In genomic region chr12:47577213-47577612, GRCh38 we compare ENCODE assay signal across 15 cellular contexts.
DNase-seq lines count a peak whose midpoint lies in the region; ATAC-seq and TF ChIP-seq lines count a peak whose summit lies in the region.
"Had no signal": no experiment of that assay in that cellular context is flagged by ENCODE, and none has a peak within 500 bp of the region (broad histone marks: within the 10 kb centered on the region; RNA-seq: fewer than 3 reads in every experiment).

No MANE protein-coding gene starts in this region.

- no peak for ATAC-seq in GM19324 (IDR thresholded peaks at IDR 0.05; ENCODE audit: low FRiP score, unreplicated experiment)
- ATAC-seq: CD8-positive, alpha-beta T cell had no signal

- H3K27ac ChIP-seq in caudate nucleus (ENCODE audit: low read depth, low read length): no peak overlapping the region
- peak overlapping the region in 1 of 2 donors; percentile 7 for H3K27ac ChIP-seq in breast epithelium
- H3K27ac ChIP-seq: KMS-11, SJCRH30 had no signal

- DNase-seq in GM03348 (ENCODE audit: low spot score): peak; percentile 31
- peak; percentile 60 for DNase-seq in NCI-H1105 treated with DMSO at 0.1 percent for 48 hours (lab: John Stamatoyannopoulos, UW)
- DNase-seq in NCI-H2227 treated with DMSO at 0.1 percent for 48 hours (lab: John Stamatoyannopoulos, UW): peak; percentile 97
- peak; percentile 5 for DNase-seq in fibroblast of peridontal ligament (ENCODE audit: extremely low read depth)
- DNase-seq in caudate nucleus (lab: John Stamatoyannopoulos, UW): no peak
- no peak for DNase-seq in SK-N-DZ (ENCODE audit: low spot score)
- DNase-seq in breast epithelium (ENCODE audit: low spot score in 2 of 2): no peak
- DNase-seq: CD8-positive, alpha-beta T cell; GF-D8; H7; NCI-H2171 treated with DMSO at 0.1 percent for 48 hours; SJCRH30; SW 1271 had no signal

- intact Hi-C loops in breast epithelium (cut with DNase I; ENCODE audit: low total_unique reads): no loop called here

- TF ChIP-seq POLR2A in breast epithelium (IDR thresholded peaks at IDR 0.05): no peak

- no peak overlapping the region for H3K4me3 ChIP-seq in breast epithelium
- H3K4me3 ChIP-seq: SJCRH30 had no signal

- TF ChIP-seq CTCF in breast epithelium (IDR thresholded peaks at IDR 0.05): no peak

- no peaks in the 10 kb centered on the region for H3K4me1 ChIP-seq in breast epithelium
- H3K4me1 ChIP-seq: SJCRH30 had no signal

- H3K9me3 ChIP-seq in breast epithelium: no peaks in the 10 kb centered on the region
- H3K9me3 ChIP-seq: SJCRH30 had no signal

- H3K36me3 ChIP-seq in breast epithelium: no peaks in the 10 kb centered on the region
- H3K36me3 ChIP-seq: SJCRH30 had no signal

- H3K27me3 ChIP-seq in breast epithelium: no peaks in the 10 kb centered on the region

Comparison
In these comparisons a context has a peak if more than half of its experiments do, and no peak if none do; other contexts are left out.
1. DNase-seq: peak in GM03348 (single experiment), NCI-H1105 treated with DMSO at 0.1 percent for 48 hours (single experiment), NCI-H2227 treated with DMSO at 0.1 percent for 48 hours (single experiment) and fibroblast of peridontal ligament (single experiment); none in caudate nucleus (0 of 61), SK-N-DZ (single experiment) and breast epithelium (0 of 2).